ENCODE assay signal across 10 cellular contexts in the genomic region with DNA sequence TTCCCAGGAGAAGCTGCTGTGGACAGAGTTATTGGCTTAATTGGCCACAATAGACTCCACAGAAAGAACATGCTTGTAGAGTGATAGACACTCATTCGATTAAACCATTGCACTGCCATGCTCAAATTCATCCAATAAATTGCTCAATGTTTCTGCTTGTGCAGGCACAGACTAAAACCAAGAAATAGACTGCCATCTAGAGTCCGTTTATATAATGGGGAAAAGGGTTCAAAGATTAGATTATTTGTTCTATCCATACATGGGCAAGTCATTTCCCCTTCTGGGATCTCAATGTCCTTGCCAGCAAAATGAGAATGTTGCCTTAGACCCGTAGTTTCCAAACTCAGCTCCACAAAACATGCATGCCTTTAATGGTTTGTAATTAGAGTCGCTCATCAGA. TPM values are rescaled to one million over a fixed set of nuclear protein-coding genes. Genes with fewer than 3 reads are reported as not detected.
DNase-seq lines count a peak whose midpoint lies in the region; ATAC-seq, FAIRE-seq and TF ChIP-seq lines count a peak whose summit lies in the region.
"Had no signal": no experiment of that assay in that cellular context is flagged by ENCODE, and none has a peak within 500 bp of the region (broad histone marks: within the 10 kb centered on the region; RNA-seq: fewer than 3 reads in every experiment).

No MANE protein-coding gene starts in this region.

- no peaks in the 10 kb centered on the region for H4K20me1 ChIP-seq in astrocyte (ENCODE audit: insufficient read depth, low read length)

- no peak overlapping the region for H3K9ac ChIP-seq in astrocyte (ENCODE audit: low read length)
- H3K9ac ChIP-seq: BLaER1 had no signal

- peaks cover 13% of the 10 kb centered on the region for H3K4me1 Mint-ChIP-seq in astrocyte (ENCODE audit: low read depth, unreplicated experiment)

- H3K79me2 ChIP-seq in astrocyte (ENCODE audit: insufficient read depth, low read length), result no peaks in the 10 kb centered on the region

- H3K9me3 Mint-ChIP-seq in astrocyte (ENCODE audit: unreplicated experiment), result no peaks in the 10 kb centered on the region
- H3K9me3 Mint-ChIP-seq: naive thymus-derived CD8-positive, alpha-beta T cell had no signal

- H3K4me1 ChIP-seq in astrocyte (ENCODE audit: insufficient read depth, low read length) (peaks cover 16% of the 10 kb centered on the region), left lung (no peaks in the 10 kb centered on the region)

- no peak overlapping the region for H3K4me3 ChIP-seq in astrocyte (ENCODE audit: insufficient read depth, low read depth, low read length)
- no peak overlapping the region for H3K4me3 ChIP-seq in left lung
- H3K4me3 ChIP-seq: BLaER1 had no signal

- no peak overlapping the region for H3K4me3 Mint-ChIP-seq in astrocyte (ENCODE audit: unreplicated experiment)
- H3K4me3 Mint-ChIP-seq: naive thymus-derived CD8-positive, alpha-beta T cell had no signal

- H3K36me3 ChIP-seq in astrocyte (ENCODE audit: insufficient read depth, low read length), result no peaks in the 10 kb centered on the region
- H3K36me3 ChIP-seq in left lung, result no peaks in the 10 kb centered on the region
- H3K36me3 ChIP-seq: BLaER1 had no signal

- intact Hi-C loops in left lung (cut with DNase I), result no loop called here

- FAIRE-seq in astrocyte (lab: Jason Lieb, UNC) (peak; percentile 99), GM19239 (lab: Jason Lieb, UNC) (no peak)

- no peak overlapping the region for H3K27ac ChIP-seq in astrocyte (ENCODE audit: low read depth, low read length)
- H3K27ac ChIP-seq in left lung, result no peak overlapping the region
- H3K27ac ChIP-seq: BLaER1 had no signal

- TF ChIP-seq CTCF in astrocyte (IDR thresholded peaks at IDR 0.05; ENCODE audit: insufficient read depth, low read depth, low read length) (peak; percentile 46), left lung (IDR thresholded peaks at IDR 0.05) (peak; percentile 28 to 30)

- H3K27me3 ChIP-seq in astrocyte (ENCODE audit: insufficient read depth, low read length) (no peaks in the 10 kb centered on the region), left lung (no peaks in the 10 kb centered on the region)

- no peaks in the 10 kb centered on the region for H3K27me3 Mint-ChIP-seq in astrocyte (ENCODE audit: low read depth, unreplicated experiment)

- no peak overlapping the region for H2AFZ ChIP-seq in astrocyte (ENCODE audit: low read depth, low read length)

- DNase-seq in NCI-H1417 (lab: John Stamatoyannopoulos, UW) (peak in 2 of 3 experiments; percentile 5 to 68), NCI-H1417 treated with DMSO at 0.1 percent for 48 hours (lab: John Stamatoyannopoulos, UW) (no peak), NCI-H1694 (lab: John Stamatoyannopoulos, UW) (peak; percentile 25), astrocyte (ENCODE audit: low read depth) (peak; percentile 38), left lung (no peak), GM19239 (ENCODE audit: insufficient read length, low spot score) (no peak)

- H3K36me3 Mint-ChIP-seq in astrocyte (ENCODE audit: low read depth, unreplicated experiment), result no peaks in the 10 kb centered on the region
- H3K36me3 Mint-ChIP-seq: naive thymus-derived CD8-positive, alpha-beta T cell had no signal

- H3K4me2 ChIP-seq in astrocyte (ENCODE audit: low read length), result no peak overlapping the region
- H3K4me2 ChIP-seq: BLaER1 had no signal

- H3K9me3 ChIP-seq in astrocyte (ENCODE audit: insufficient read depth, low read depth, low read length), result no peaks in the 10 kb centered on the region
- no peaks in the 10 kb centered on the region for H3K9me3 ChIP-seq in left lung
- H3K9me3 ChIP-seq: BLaER1 had no signal

- H3K27ac Mint-ChIP-seq in astrocyte (ENCODE audit: unreplicated experiment), result no peak overlapping the region
- H3K27ac Mint-ChIP-seq: naive thymus-derived CD8-positive, alpha-beta T cell had no signal

- ATAC-seq in left lung, result peak; percentile 29
- no peak for ATAC-seq in GM19324 (IDR thresholded peaks at IDR 0.05; ENCODE audit: low FRiP score, unreplicated experiment)
- no peak for ATAC-seq in HG03159 (IDR thresholded peaks at IDR 0.05; ENCODE audit: unreplicated experiment)
- ATAC-seq: naive thymus-derived CD8-positive, alpha-beta T cell had no signal

RNA-seq across cellular contexts. Expression of gene SMIM10, which starts 8.7 kb away (rescaled TPM):
- 1.2 and 1.3 TPM in 2 replicates for total RNA-seq in astrocyte
- total RNA-seq in left lung, result 1 to 10 TPM; 3.0 to 4.4 TPM
- total RNA-seq: naive thymus-derived CD8-positive, alpha-beta T cell had no signal

RNA-seq across cellular contexts. Expression of gene RTL8B, which starts 22.9 kb away (rescaled TPM):
- total RNA-seq in astrocyte (12.1 and 13.3 TPM in 2 replicates), left lung (10 to 100 TPM; 15.4 to 18.7 TPM)

RNA-seq across cellular contexts. Expression of gene RTL8C, which starts 32.7 kb away (rescaled TPM):
- total RNA-seq in astrocyte (233 and 240 TPM in 2 replicates), left lung (100 to 1,000 TPM in 1 of 2 donors, 10 to 100 TPM in 1; 89.5 to 132 TPM)

RNA-seq across cellular contexts. Expression of gene RTL8A, which starts 52.5 kb away (rescaled TPM):
- 33.9 and 36.4 TPM in 2 replicates for total RNA-seq in astrocyte
- total RNA-seq in left lung, result 10 to 100 TPM; 30.0 to 36.6 TPM

Comparison
In these comparisons a context has a peak if more than half of its experiments do, and no peak if none do; other contexts are left out.
1. DNase-seq: peak in NCI-H1417 (2 of 3), NCI-H1694 (single experiment) and astrocyte (single experiment); none in NCI-H1417 treated with DMSO at 0.1 percent for 48 hours (single experiment), left lung (0 of 2) and GM19239 (single experiment).